Comparison of ENCODE assay signal across 13 cellular contexts in the genomic region with DNA sequence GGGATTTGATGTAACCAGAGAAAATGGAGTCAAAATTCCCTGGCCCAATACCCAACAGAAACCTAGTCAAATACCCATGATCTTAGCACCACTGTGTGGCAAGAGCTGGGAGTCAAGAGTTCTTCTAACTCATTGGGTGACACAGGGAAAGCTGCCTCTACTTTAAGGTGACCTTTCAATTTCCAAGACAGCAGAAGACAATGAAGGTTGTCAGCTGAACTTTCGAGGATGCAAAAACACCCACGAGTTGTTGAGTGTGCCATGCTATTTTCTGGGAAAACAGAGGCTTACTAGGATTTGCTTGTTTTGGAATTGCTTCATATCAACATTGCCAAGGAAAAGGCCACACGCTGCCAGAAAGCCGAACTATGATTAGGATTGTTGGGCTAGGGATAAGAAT.
A peak's percentile ranks its signal among the peaks of the same experiment; 100 is the strongest.
DNase-seq lines count a peak whose midpoint lies in the region; ATAC-seq, FAIRE-seq and TF ChIP-seq lines count a peak whose summit lies in the region.
"Had no signal": no experiment of that assay in that cellular context is flagged by ENCODE, and none has a peak within 500 bp of the region (broad histone marks: within the 10 kb centered on the region; RNA-seq: fewer than 3 reads in every experiment).

No MANE protein-coding gene starts in this region.

- H3K9me3 Mint-ChIP-seq in astrocyte (ENCODE audit: unreplicated experiment): no peaks in the 10 kb centered on the region
- H3K9me3 Mint-ChIP-seq: activated CD4-positive, alpha-beta memory T cell treated with anti-CD3 and anti-CD28 coated beads for 36 hours; mesothelial cell of epicardium had no signal

- H3K27ac Mint-ChIP-seq in astrocyte (ENCODE audit: unreplicated experiment): no peak overlapping the region
- H3K27ac Mint-ChIP-seq: activated CD4-positive, alpha-beta memory T cell treated with anti-CD3 and anti-CD28 coated beads for 36 hours; mesothelial cell of epicardium had no signal

- no peaks in the 10 kb centered on the region for H3K79me2 ChIP-seq in astrocyte (ENCODE audit: insufficient read depth, low read length)

- no peaks in the 10 kb centered on the region for H3K4me1 ChIP-seq in astrocyte (ENCODE audit: insufficient read depth, low read length)

- no peaks in the 10 kb centered on the region for H3K9me3 ChIP-seq in astrocyte (ENCODE audit: insufficient read depth, low read depth, low read length)

- H2AFZ ChIP-seq in astrocyte (ENCODE audit: low read depth, low read length): no peak overlapping the region

- no peak overlapping the region for H3K9ac ChIP-seq in astrocyte (ENCODE audit: low read length)

- H3K27ac ChIP-seq in astrocyte (ENCODE audit: low read depth, low read length): no peak overlapping the region

- no peak overlapping the region for H3K4me3 ChIP-seq in astrocyte (ENCODE audit: insufficient read depth, low read depth, low read length)

- no peak overlapping the region for H3K4me2 ChIP-seq in astrocyte (ENCODE audit: low read length)

- H3K4me3 Mint-ChIP-seq in astrocyte (ENCODE audit: unreplicated experiment): no peak overlapping the region
- H3K4me3 Mint-ChIP-seq: activated CD4-positive, alpha-beta memory T cell treated with anti-CD3 and anti-CD28 coated beads for 36 hours; mesothelial cell of epicardium had no signal

- DNase-seq in LHCN-M2 (ENCODE audit: low read depth): peak; percentile 28
- peak; percentile 6 for DNase-seq in astrocyte (ENCODE audit: low read depth)
- peak; percentile 51 for DNase-seq in globus pallidus (ENCODE audit: low spot score)
- peak; percentile 17 for DNase-seq in renal cortical epithelial cell (ENCODE audit: low read depth)
- DNase-seq in stimulated activated CD4-positive, alpha-beta T cell treated with anti-CD3 and anti-CD28 coated beads, Interleukin-2, amount 100 ng/mL, for 24 hours: no peak
- no peak for DNase-seq in RPMI8226
- no peak for DNase-seq in stimulated activated naive CD4-positive, alpha-beta T cell (lab: John Stamatoyannopoulos, UW)
- DNase-seq: activated CD4-positive, alpha-beta memory T cell treated with anti-CD3 and anti-CD28 coated beads for 36 hours; NCI-H1105; NCI-H774 had no signal

- H3K36me3 ChIP-seq in astrocyte (ENCODE audit: insufficient read depth, low read length): no peaks in the 10 kb centered on the region

- no peak for ATAC-seq in GM18861 (IDR thresholded peaks at IDR 0.05; ENCODE audit: unreplicated experiment)

- H4K20me1 ChIP-seq in astrocyte (ENCODE audit: insufficient read depth, low read length): no peaks in the 10 kb centered on the region

- TF ChIP-seq CTCF in astrocyte (IDR thresholded peaks at IDR 0.05; ENCODE audit: insufficient read depth, low read depth, low read length): no peak

- H3K4me1 Mint-ChIP-seq in astrocyte (ENCODE audit: low read depth, unreplicated experiment): peaks cover 6% of the 10 kb centered on the region

- no peak for FAIRE-seq in astrocyte (lab: Jason Lieb, UNC)
- FAIRE-seq: colon had no signal

- peaks cover 9% of the 10 kb centered on the region for H3K27me3 Mint-ChIP-seq in astrocyte (ENCODE audit: low read depth, unreplicated experiment)

- peaks cover 2% of the 10 kb centered on the region for H3K27me3 ChIP-seq in astrocyte (ENCODE audit: insufficient read depth, low read length)

- no peaks in the 10 kb centered on the region for H3K36me3 Mint-ChIP-seq in astrocyte (ENCODE audit: low read depth, unreplicated experiment)
- H3K36me3 Mint-ChIP-seq: activated CD4-positive, alpha-beta memory T cell treated with anti-CD3 and anti-CD28 coated beads for 36 hours; mesothelial cell of epicardium had no signal

Comparison
In these comparisons a context has a peak if more than half of its experiments do, and no peak if none do; other contexts are left out.
1. DNase-seq: peak in LHCN-M2 (single experiment), astrocyte (single experiment), globus pallidus (single experiment) and renal cortical epithelial cell (single experiment); none in stimulated activated CD4-positive, alpha-beta T cell treated with anti-CD3 and anti-CD28 coated beads, Interleukin-2, amount 100 ng/mL, for 24 hours (0 of 2), RPMI8226 (single experiment) and stimulated activated naive CD4-positive, alpha-beta T cell (0 of 6).